In genomic region chr1:30251451-30251850, GRCh38 we compare ENCODE assay signal across 27 cellular contexts.
"Had no signal": no experiment of that assay in that cellular context is flagged by ENCODE, and none has a peak within 500 bp of the region (broad histone marks: within the 10 kb centered on the region; RNA-seq: fewer than 3 reads in every experiment).

No MANE protein-coding gene starts in this region.

- H3K9me3 ChIP-seq: esophagus squamous epithelium, gastroesophageal sphincter, heart right ventricle had no signal

- H3K9me3 Mint-ChIP-seq: activated CD4-positive, alpha-beta memory T cell treated with anti-CD3 and anti-CD28 coated beads for 36 hours; activated CD4-positive, alpha-beta T cell treated with anti-CD3 and anti-CD28 coated beads, Interleukin-2, amount 10 ng/mL, durations not matched to agents 24 days and 14 days; activated T-cell treated with anti-CD3 and anti-CD28 coated beads, Interleukin-2, amount 50 U/mL, for 24 hours; activated T-helper 17 cell treated with anti-CD3 and anti-CD28 coated beads, Interleukin-2, amount 50 U/mL, for 72 hours; T-helper 2 cell treated with Interferon-gamma antibody and Interleukin-4, amounts not matched to agents 5 μg/mL and 100 μg/mL, for 36 hours had no signal

- H3K27ac Mint-ChIP-seq: activated CD4-positive, alpha-beta memory T cell treated with anti-CD3 and anti-CD28 coated beads for 36 hours; activated CD4-positive, alpha-beta T cell treated with anti-CD3 and anti-CD28 coated beads for 36 hours; activated CD4-positive, alpha-beta T cell treated with anti-CD3 and anti-CD28 coated beads, Interleukin-2, amount 10 ng/mL, durations not matched to agents 24 days and 14 days; activated naive CD8-positive, alpha-beta T cell; activated T-cell treated with anti-CD3 and anti-CD28 coated beads, Interleukin-2, amount 50 U/mL, for 24 hours; activated T-helper 17 cell treated with anti-CD3 and anti-CD28 coated beads, Interleukin-2, amount 50 U/mL, for 72 hours; T-helper 17 cell; T-helper 2 cell treated with Interferon-gamma antibody and Interleukin-4, amounts not matched to agents 5 μg/mL and 100 μg/mL, for 36 hours had no signal

- H3K4me3 ChIP-seq: esophagus squamous epithelium, gastroesophageal sphincter, heart right ventricle had no signal

- H3K4me1 ChIP-seq: esophagus squamous epithelium, gastroesophageal sphincter, heart right ventricle had no signal

- H3K36me3 ChIP-seq: esophagus squamous epithelium, gastroesophageal sphincter, heart right ventricle had no signal

- H3K4me3 Mint-ChIP-seq: activated CD4-positive, alpha-beta memory T cell treated with anti-CD3 and anti-CD28 coated beads for 36 hours; activated CD4-positive, alpha-beta T cell treated with anti-CD3 and anti-CD28 coated beads for 36 hours; activated CD4-positive, alpha-beta T cell treated with anti-CD3 and anti-CD28 coated beads, Interleukin-2, amount 10 ng/mL, durations not matched to agents 24 days and 14 days; activated naive CD8-positive, alpha-beta T cell; activated T-cell treated with anti-CD3 and anti-CD28 coated beads, Interleukin-2, amount 50 U/mL, for 24 hours; activated T-helper 17 cell treated with anti-CD3 and anti-CD28 coated beads, Interleukin-2, amount 50 U/mL, for 72 hours; T-helper 17 cell; T-helper 2 cell treated with Interferon-gamma antibody and Interleukin-4, amounts not matched to agents 5 μg/mL and 100 μg/mL, for 36 hours had no signal

- DNase-seq: activated CD4-positive, alpha-beta memory T cell treated with anti-CD3 and anti-CD28 coated beads for 36 hours; activated CD4-positive, alpha-beta T cell treated with anti-CD3 and anti-CD28 coated beads for 36 hours; activated CD4-positive, alpha-beta T cell treated with anti-CD3 and anti-CD28 coated beads, Interleukin-2, amount 10 ng/mL, durations not matched to agents 24 days and 14 days; activated CD4-positive, CD25-positive, alpha-beta regulatory T cell; activated CD4-positive, CD25-positive, alpha-beta regulatory T cell treated with anti-CD3 and anti-CD28 coated beads, Interleukin-2, amount 50 U/mL, for 72 hours; activated CD8-positive, alpha-beta memory T cell treated with anti-CD3 and anti-CD28 coated beads, Interleukin-2, amount 50 U/mL, for 48 hours; activated effector memory CD4-positive, alpha-beta T cell treated with Interleukin-2 at 50 U/mL for 16 hours; activated gamma-delta T cell treated with Interleukin-2 at 50 U/mL for 16 hours; activated naive CD4-positive, alpha-beta T cell treated with anti-CD3 and anti-CD28 coated beads, Interleukin-2, amount 50 U/mL, for 16 hours; activated naive CD4-positive, alpha-beta T cell treated with Interleukin-2 at 50 U/mL for 16 hours; activated T-cell treated with anti-CD3 and anti-CD28 coated beads for 4 hours; activated T-cell treated with anti-CD3 and anti-CD28 coated beads, Interleukin-2, amount 50 U/mL, for 24 hours; amniotic stem cell; anterior cingulate cortex; cortex of kidney; effector CD8-positive, alpha-beta T cell; esophagus squamous epithelium; foreskin melanocyte; heart right ventricle; T-helper 1 cell; T-helper 17 cell; T1000 had no signal

- H3K4me1 Mint-ChIP-seq: activated CD4-positive, alpha-beta T cell treated with anti-CD3 and anti-CD28 coated beads for 36 hours; activated CD4-positive, alpha-beta T cell treated with anti-CD3 and anti-CD28 coated beads, Interleukin-2, amount 10 ng/mL, durations not matched to agents 24 days and 14 days; activated T-helper 17 cell treated with anti-CD3 and anti-CD28 coated beads, Interleukin-2, amount 50 U/mL, for 72 hours had no signal

- ATAC-seq: activated CD4-positive, alpha-beta T cell treated with anti-CD3 and anti-CD28 coated beads for 36 hours; activated T-helper 17 cell treated with anti-CD3 and anti-CD28 coated beads, Interleukin-2, amount 50 U/mL, for 72 hours; gastroesophageal sphincter; heart right ventricle; T-helper 17 cell had no signal

- H3K36me3 Mint-ChIP-seq: activated CD4-positive, alpha-beta memory T cell treated with anti-CD3 and anti-CD28 coated beads for 36 hours; activated naive CD8-positive, alpha-beta T cell had no signal

- H3K27ac ChIP-seq: epithelial cell of prostate, esophagus squamous epithelium, gastroesophageal sphincter, heart right ventricle had no signal
